In the genomic region with DNA sequence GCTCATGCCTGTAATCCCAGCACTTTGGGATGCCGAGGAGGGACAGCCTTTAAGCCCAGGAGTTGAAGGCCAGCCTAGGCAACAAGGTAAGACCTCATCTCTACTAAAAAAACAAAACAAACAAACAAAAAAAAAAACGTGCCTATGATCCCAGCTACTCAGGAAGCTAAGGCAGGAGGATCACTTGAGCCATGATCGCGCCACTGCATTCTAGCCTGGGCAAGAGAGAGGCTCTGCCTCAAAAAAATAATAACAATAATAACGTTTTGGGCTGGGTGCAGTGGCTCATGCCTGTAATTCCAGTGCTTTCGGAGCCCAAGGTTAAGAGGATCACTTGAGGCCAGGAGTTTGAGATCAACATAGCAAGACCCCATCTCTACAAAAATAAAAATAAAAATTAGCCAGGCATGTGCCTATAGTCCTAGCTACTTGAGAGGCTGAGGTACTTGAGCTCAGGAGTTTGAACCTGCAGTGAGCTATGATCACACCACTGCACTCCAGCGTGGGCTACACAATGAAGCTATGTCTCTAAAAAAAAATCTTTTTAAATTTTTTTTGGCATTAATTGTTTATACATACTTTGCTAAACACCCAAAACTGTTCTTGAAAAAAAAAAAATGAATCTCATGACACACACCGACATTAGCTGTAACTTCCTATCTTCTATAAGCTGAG, we compare ENCODE assay signal across 19 cellular contexts. TPM values are rescaled to one million over a fixed set of nuclear protein-coding genes. Genes with fewer than 3 reads are reported as not detected.
A peak's percentile ranks its signal among the peaks of the same experiment; 100 is the strongest.
DNase-seq lines count a peak whose midpoint lies in the region; ATAC-seq, FAIRE-seq and TF ChIP-seq lines count a peak whose summit lies in the region.
"Had no signal": no experiment of that assay in that cellular context is flagged by ENCODE, and none has a peak within 500 bp of the region (broad histone marks: within the 10 kb centered on the region; RNA-seq: fewer than 3 reads in every experiment).

No MANE protein-coding gene starts in this region.

- no peak for TF ChIP-seq CTCF in A549 (IDR thresholded peaks at IDR 0.05)
- TF ChIP-seq CTCF in CD4-positive, alpha-beta T cell (IDR thresholded peaks at IDR 0.05), result no peak
- TF ChIP-seq CTCF in right lobe of liver (IDR thresholded peaks at IDR 0.05), result no peak
- no peak for TF ChIP-seq CTCF in Caco-2 (IDR thresholded peaks at IDR 0.05; ENCODE audit: insufficient read depth in 1 of 2, low read depth in 1 of 2, low read length in 1 of 2, severe bottlenecking in 1 of 2, unreplicated experiment in 1 of 2)

- BruUV-seq in Caco-2 (replicated peaks; lab: Mats Ljungman, UMichigan), result no TSS peak

- no peak for FAIRE-seq in A549 (lab: Jason Lieb, UNC)

- no peaks in the 10 kb centered on the region for H3K36me3 ChIP-seq in right lobe of liver
- no peaks in the 10 kb centered on the region; the same call in 1 of the 2 replicates for H3K36me3 ChIP-seq in Caco-2 (ENCODE audit: control insufficient read depth, insufficient read depth, low read length)

- H3K4me3 ChIP-seq in A549 (no peak overlapping the region), right lobe of liver (no peak overlapping the region), Caco-2 (ENCODE audit: low read depth, low read length) (no peak overlapping the region)

- TF ChIP-seq POLR2A in A549 (IDR thresholded peaks at IDR 0.05; ENCODE audit: low read length) (no peak), right lobe of liver (IDR thresholded peaks at IDR 0.05) (no peak)

- no peaks in the 10 kb centered on the region for H3K9me3 ChIP-seq in A549
- no peaks in the 10 kb centered on the region for H3K9me3 ChIP-seq in CD4-positive, alpha-beta T cell (ENCODE audit: control insufficient read depth, low read length)
- H3K9me3 ChIP-seq in right lobe of liver, result no peaks in the 10 kb centered on the region
- H3K9me3 ChIP-seq in Caco-2, result no peaks in the 10 kb centered on the region
- H3K9me3 ChIP-seq: SK-N-SH had no signal

- DNase-seq in A549 (ENCODE audit: low read depth in 1 of 2, low spot score in 1 of 2) (no peak), immature natural killer cell (no peak), right lobe of liver (no peak), Caco-2 (no peak), substantia nigra (lab: John Stamatoyannopoulos, UW) (no peak)
- no peak for DNase-seq in CD4-positive, alpha-beta T cell
- DNase-seq in activated T-helper 1 cell treated with anti-CD3 and anti-CD28 coated beads, Interleukin-12 subunit alpha, Interleukin-12 subunit beta, Interleukin-2, Interleukin-4 antibody, amounts not matched to agents 30 ng/mL and 10 ng/mL and 1 ng/mL, durations not matched to agents 14 hours and 24 hours and 36 hours (ENCODE audit: low spot score), result no peak
- no peak for DNase-seq in activated naive CD8-positive, alpha-beta T cell treated with anti-CD3 and anti-CD28 coated beads for 36 hours
- DNase-seq: DMS 273 treated with DMSO at 0.1 percent for 48 hours, DND-41, NCI-H1105 treated with DMSO at 0.1 percent for 48 hours, NCI-H1694, NCI-H2227 treated with DMSO at 0.1 percent for 48 hours, NCI-H524, PC-3, SHP77 treated with DMSO at 0.1 percent for 48 hours, SK-N-SH had no signal

- TF ChIP-seq RAD21 in A549 (conservative IDR thresholded peaks at IDR 0.05 in 1 of 2, IDR thresholded peaks at IDR 0.05 in 1 of 2), result no peak

- no peaks in the 10 kb centered on the region for H3K27me3 ChIP-seq in CD4-positive, alpha-beta T cell (ENCODE audit: control insufficient read depth, insufficient read depth, low read length)
- H3K27me3 ChIP-seq in right lobe of liver, result no peaks in the 10 kb centered on the region
- H3K27me3 ChIP-seq in Caco-2 (replicated peaks; ENCODE audit: control insufficient read depth, insufficient read depth, low read length), result no peaks in the 10 kb centered on the region

- peaks cover 14% of the 10 kb centered on the region for H3K36me3 Mint-ChIP-seq in CD4-positive, alpha-beta T cell (ENCODE audit: low read depth)
- peaks cover 2% of the 10 kb centered on the region for H3K36me3 Mint-ChIP-seq in activated T-helper 1 cell treated with anti-CD3 and anti-CD28 coated beads, Interleukin-12 subunit alpha, Interleukin-12 subunit beta, Interleukin-2, Interleukin-4 antibody, amounts not matched to agents 30 ng/mL and 10 ng/mL and 1 ng/mL, durations not matched to agents 14 hours and 24 hours and 36 hours (ENCODE audit: low read depth)
- H3K36me3 Mint-ChIP-seq in immature natural killer cell, result peaks cover 0 to 4% (median 0%) of the 10 kb centered on the region in 3 donors
- H3K36me3 Mint-ChIP-seq in Caco-2 (ENCODE audit: insufficient read depth, unreplicated experiment), result peaks cover 19% of the 10 kb centered on the region
- peaks cover 2% of the 10 kb centered on the region for H3K36me3 Mint-ChIP-seq in activated naive CD8-positive, alpha-beta T cell treated with anti-CD3 and anti-CD28 coated beads for 36 hours

- TF ChIP-seq EP300 in A549 (IDR thresholded peaks at IDR 0.05), result no peak

- H3K27ac ChIP-seq in A549 (no peak overlapping the region), right lobe of liver (no peak overlapping the region), substantia nigra (ENCODE audit: low read depth, low read length, poor library complexity, severe bottlenecking) (no peak overlapping the region)
- H3K27ac ChIP-seq in CD4-positive, alpha-beta T cell (ENCODE audit: low read depth, low read length), result no peak overlapping the region
- H3K27ac ChIP-seq: C4-2B had no signal

- peaks cover 19% of the 10 kb centered on the region for H3K4me1 Mint-ChIP-seq in CD4-positive, alpha-beta T cell (ENCODE audit: low read depth)
- H3K4me1 Mint-ChIP-seq in activated T-helper 1 cell treated with anti-CD3 and anti-CD28 coated beads, Interleukin-12 subunit alpha, Interleukin-12 subunit beta, Interleukin-2, Interleukin-4 antibody, amounts not matched to agents 30 ng/mL and 10 ng/mL and 1 ng/mL, durations not matched to agents 14 hours and 24 hours and 36 hours (ENCODE audit: low read depth), result peaks cover 14% of the 10 kb centered on the region
- H3K4me1 Mint-ChIP-seq in immature natural killer cell (peaks cover 16 to 22% of the 10 kb centered on the region in 2 donors), Caco-2 (ENCODE audit: low read depth, unreplicated experiment) (peaks cover 15% of the 10 kb centered on the region)
- peaks cover 10% of the 10 kb centered on the region for H3K4me1 Mint-ChIP-seq in activated naive CD8-positive, alpha-beta T cell treated with anti-CD3 and anti-CD28 coated beads for 36 hours

- POLR2A ChIA-PET in A549 (lab: Yijun Ruan, JAX) (no interaction called here), Caco-2 (lab: Charles Lee) (no interaction called here)
- POLR2A ChIA-PET in CD4-positive, alpha-beta T cell (lab: Charles Lee), result no interaction called here

- 67% methylated on average over 8 of the region's 8 CpGs for WGBS in A549 (ENCODE audit: missing lambda C conversion rate)
- 65% methylated on average over 5 of the region's 8 CpGs for WGBS in right lobe of liver (ENCODE audit: insufficient coverage, low coverage, low lambda C conversion rate, missing lambda C conversion rate)

- H3K27me3 Mint-ChIP-seq in CD4-positive, alpha-beta T cell, result no peaks in the 10 kb centered on the region
- H3K27me3 Mint-ChIP-seq in activated T-helper 1 cell treated with anti-CD3 and anti-CD28 coated beads, Interleukin-12 subunit alpha, Interleukin-12 subunit beta, Interleukin-2, Interleukin-4 antibody, amounts not matched to agents 30 ng/mL and 10 ng/mL and 1 ng/mL, durations not matched to agents 14 hours and 24 hours and 36 hours (ENCODE audit: insufficient read depth), result peaks cover 6% of the 10 kb centered on the region
- peaks cover 2 to 8% (median 4%) of the 10 kb centered on the region in 3 donors for H3K27me3 Mint-ChIP-seq in immature natural killer cell (ENCODE audit: low read depth in 3 of 3)
- H3K27me3 Mint-ChIP-seq in Caco-2 (ENCODE audit: insufficient read depth, unreplicated experiment), result no peaks in the 10 kb centered on the region
- H3K27me3 Mint-ChIP-seq in activated naive CD8-positive, alpha-beta T cell treated with anti-CD3 and anti-CD28 coated beads for 36 hours, result peaks cover 7% of the 10 kb centered on the region

- peak overlapping the region; percentile 20 for H3K4me3 Mint-ChIP-seq in CD4-positive, alpha-beta T cell
- H3K4me3 Mint-ChIP-seq in activated T-helper 1 cell treated with anti-CD3 and anti-CD28 coated beads, Interleukin-12 subunit alpha, Interleukin-12 subunit beta, Interleukin-2, Interleukin-4 antibody, amounts not matched to agents 30 ng/mL and 10 ng/mL and 1 ng/mL, durations not matched to agents 14 hours and 24 hours and 36 hours, result peak overlapping the region; percentile 66
- peak overlapping the region in 4 of 5 donors; percentile 27 to 92 (median 67) for H3K4me3 Mint-ChIP-seq in immature natural killer cell
- no peak overlapping the region for H3K4me3 Mint-ChIP-seq in Caco-2 (ENCODE audit: unreplicated experiment)
- no peak overlapping the region for H3K4me3 Mint-ChIP-seq in activated naive CD8-positive, alpha-beta T cell treated with anti-CD3 and anti-CD28 coated beads for 36 hours

- ATAC-seq in A549 (no peak), right lobe of liver (no peak)
- no peak for ATAC-seq in CD4-positive, alpha-beta T cell (ENCODE audit: poor library complexity)
- ATAC-seq: HCT116, PC-3 had no signal

- peaks cover 22% of the 10 kb centered on the region for H3K4me1 ChIP-seq in A549
- peaks cover 0 to 3% (median 0%) of the 10 kb centered on the region in 4 donors for H3K4me1 ChIP-seq in right lobe of liver
- H3K4me1 ChIP-seq in Caco-2, result peaks cover 21% of the 10 kb centered on the region

- intact Hi-C loops in CD4-positive, alpha-beta T cell (cut with DNase I, micrococcal nuclease), result loop anchor here (5.0 to 10.0 kb wide), 4 partner anchors 156 to 374 kb away; a partner anchor contains a TSS
- intact Hi-C loops in activated T-helper 1 cell treated with anti-CD3 and anti-CD28 coated beads, Interleukin-12 subunit alpha, Interleukin-12 subunit beta, Interleukin-2, Interleukin-4 antibody, amounts not matched to agents 30 ng/mL and 10 ng/mL and 1 ng/mL, durations not matched to agents 14 hours and 24 hours and 36 hours (cut with micrococcal nuclease), result loop anchor here (5.0 to 10.0 kb wide), 5 partner anchors 256 to 944 kb away; a partner anchor contains a TSS
- intact Hi-C loops in right lobe of liver (cut with DNase I) (no loop called here), Caco-2 (cut with micrococcal nuclease; ENCODE audit: unreplicated experiment) (no loop called here)

- no peaks in the 10 kb centered on the region for H3K9me3 Mint-ChIP-seq in CD4-positive, alpha-beta T cell
- H3K9me3 Mint-ChIP-seq in activated T-helper 1 cell treated with anti-CD3 and anti-CD28 coated beads, Interleukin-12 subunit alpha, Interleukin-12 subunit beta, Interleukin-2, Interleukin-4 antibody, amounts not matched to agents 30 ng/mL and 10 ng/mL and 1 ng/mL, durations not matched to agents 14 hours and 24 hours and 36 hours, result no peaks in the 10 kb centered on the region
- H3K9me3 Mint-ChIP-seq in immature natural killer cell (no peaks in the 10 kb centered on the region), Caco-2 (ENCODE audit: unreplicated experiment) (no peaks in the 10 kb centered on the region)
- no peaks in the 10 kb centered on the region for H3K9me3 Mint-ChIP-seq in activated naive CD8-positive, alpha-beta T cell treated with anti-CD3 and anti-CD28 coated beads for 36 hours

- H3K4me2 ChIP-seq in A549, result peak overlapping the region; percentile 84; the same call in 2 of the 3 replicates

- peak overlapping the region; percentile 53 for H3K27ac Mint-ChIP-seq in CD4-positive, alpha-beta T cell
- H3K27ac Mint-ChIP-seq in activated T-helper 1 cell treated with anti-CD3 and anti-CD28 coated beads, Interleukin-12 subunit alpha, Interleukin-12 subunit beta, Interleukin-2, Interleukin-4 antibody, amounts not matched to agents 30 ng/mL and 10 ng/mL and 1 ng/mL, durations not matched to agents 14 hours and 24 hours and 36 hours, result no peak overlapping the region
- H3K27ac Mint-ChIP-seq in immature natural killer cell (peak overlapping the region in 1 of 6 donors; percentile 24), Caco-2 (ENCODE audit: unreplicated experiment) (no peak overlapping the region)
- H3K27ac Mint-ChIP-seq in activated naive CD8-positive, alpha-beta T cell treated with anti-CD3 and anti-CD28 coated beads for 36 hours, result no peak overlapping the region

- CTCF ChIA-PET in A549 (lab: Yijun Ruan, JAX) (interaction anchor here (0.7 to 1.0 kb wide), 3 partner anchors 13 to 71 kb away, joined by 3 read pairs; no protein-coding TSS in a partner anchor), Caco-2 (lab: Charles Lee) (no interaction called here)
- CTCF ChIA-PET in CD4-positive, alpha-beta T cell (lab: Charles Lee), result interaction anchor here (0.6 to 1.3 kb wide), 2 partner anchors 156 to 245 kb away, joined by 3 read pairs; no protein-coding TSS in a partner anchor

RNA-seq across cellular contexts. Expression of a gene that starts 3.3 kb away (rescaled TPM):
- polyA plus RNA-seq in A549 (2011; rRNA removed) (11.3 and 12.6 TPM in 2 replicates), A549 (2017; fragmentation: RNase III; extraction: RNeasy Plus Mini Kit Qiagen cat#74134 plus additional on column Dnase treatment) (7.9 to 8.2 TPM (median 8.0 TPM) in 3 replicates), immature natural killer cell (1 to 10 TPM in 1 of 3 donors, under 1 TPM in 2; 0.30 to 3.0 (median 0.80) TPM)
- 5.3 and 6.5 TPM in 2 replicates for polyA plus RNA-seq in A549 (2012; cell fraction: cytosol; rRNA removed)
- polyA plus RNA-seq in A549 (2012; cell fraction: nucleus; rRNA removed), result 7.4 and 8.8 TPM in 2 replicates
- 27.6 and 29.4 TPM in 2 replicates for polyA minus RNA-seq in A549 (2011; rRNA and poly(A)+ RNA removed)
- 1 to 10 TPM; 7.1 to 7.7 TPM for total RNA-seq in CD4-positive, alpha-beta T cell
- total RNA-seq in activated T-helper 1 cell treated with anti-CD3 and anti-CD28 coated beads, Interleukin-12 subunit alpha, Interleukin-12 subunit beta, Interleukin-2, Interleukin-4 antibody, amounts not matched to agents 30 ng/mL and 10 ng/mL and 1 ng/mL, durations not matched to agents 14 hours and 24 hours and 36 hours, result 16.5 and 19.0 TPM in 2 replicates
- total RNA-seq in right lobe of liver (1 to 10 TPM; 2.3 to 9.8 (median 5.6) TPM), Caco-2 (2022) (18.8 and 20.6 TPM in 2 replicates)
- 1 to 10 TPM; 9.3 to 9.8 TPM for total RNA-seq in activated naive CD8-positive, alpha-beta T cell treated with anti-CD3 and anti-CD28 coated beads for 36 hours

Comparison
In these comparisons a context has a peak if more than half of its experiments do, and no peak if none do; other contexts are left out.
1. H3K4me3 Mint-ChIP-seq: peak in CD4-positive, alpha-beta T cell (single experiment), activated T-helper 1 cell treated with anti-CD3 and anti-CD28 coated beads, Interleukin-12 subunit alpha, Interleukin-12 subunit beta, Interleukin-2, Interleukin-4 antibody, amounts not matched to agents 30 ng/mL and 10 ng/mL and 1 ng/mL, durations not matched to agents 14 hours and 24 hours and 36 hours (single experiment) and immature natural killer cell (4 of 5); none in Caco-2 (single experiment) and activated naive CD8-positive, alpha-beta T cell treated with anti-CD3 and anti-CD28 coated beads for 36 hours (single experiment).
2. intact Hi-C loops: an anchor here in CD4-positive, alpha-beta T cell (5.0 to 10.0 kb wide) and activated T-helper 1 cell treated with anti-CD3 and anti-CD28 coated beads, Interleukin-12 subunit alpha, Interleukin-12 subunit beta, Interleukin-2, Interleukin-4 antibody, amounts not matched to agents 30 ng/mL and 10 ng/mL and 1 ng/mL, durations not matched to agents 14 hours and 24 hours and 36 hours (5.0 to 10.0 kb wide); none called in right lobe of liver and Caco-2.